ENCODE assay signal across 1 cellular context in genomic region chr17:55742272-55743102, GRCh38.
TF ChIP-seq lines count a peak whose summit lies in the region.

No MANE protein-coding gene starts in this region.

TF ChIP-seq in K562, 482 proteins besides CTCF, POLR2A, EP300 and RAD21 (continued from another document and continues in another):
- TF ChIP-seq, protein P1, sequence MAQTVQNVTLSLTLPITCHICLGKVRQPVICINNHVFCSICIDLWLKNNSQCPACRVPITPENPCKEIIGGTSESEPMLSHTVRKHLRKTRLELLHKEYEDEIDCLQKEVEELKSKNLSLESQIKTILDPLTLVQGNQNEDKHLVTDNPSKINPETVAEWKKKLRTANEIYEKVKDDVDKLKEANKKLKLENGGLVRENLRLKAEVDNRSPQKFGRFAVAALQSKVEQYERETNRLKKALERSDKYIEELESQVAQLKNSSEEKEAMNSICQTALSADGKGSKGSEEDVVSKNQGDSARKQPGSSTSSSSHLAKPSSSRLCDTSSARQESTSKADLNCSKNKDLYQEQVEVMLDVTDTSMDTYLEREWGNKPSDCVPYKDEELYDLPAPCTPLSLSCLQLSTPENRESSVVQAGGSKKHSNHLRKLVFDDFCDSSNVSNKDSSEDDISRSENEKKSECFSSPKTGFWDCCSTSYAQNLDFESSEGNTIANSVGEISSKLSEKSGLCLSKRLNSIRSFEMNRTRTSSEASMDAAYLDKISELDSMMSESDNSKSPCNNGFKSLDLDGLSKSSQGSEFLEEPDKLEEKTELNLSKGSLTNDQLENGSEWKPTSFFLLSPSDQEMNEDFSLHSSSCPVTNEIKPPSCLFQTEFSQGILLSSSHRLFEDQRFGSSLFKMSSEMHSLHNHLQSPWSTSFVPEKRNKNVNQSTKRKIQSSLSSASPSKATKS (CRISPR knock-in tag; IDR thresholded peaks at IDR 0.05): no peak
- TF ChIP-seq ARID3B (CRISPR knock-in tag; IDR thresholded peaks at IDR 0.05; ENCODE audit: borderline replicate concordance) (no peak), CHAMP1 (IDR thresholded peaks at IDR 0.05) (0 out of 2 replicates have a peak, but pooled peaks have one; percentile 20), MAFK (IDR thresholded peaks at IDR 0.05; ENCODE audit: low read length) (0 out of 2 replicates have a peak, but pooled peaks have one; percentile 21), CBX1 (IDR thresholded peaks at IDR 0.05; ENCODE audit: low read depth) (no peak), CCAR2 (IDR thresholded peaks at IDR 0.05; ENCODE audit: low read depth, low read length) (no peak), SAFB (IDR thresholded peaks at IDR 0.05; ENCODE audit: borderline replicate concordance, low read depth, low read length) (no peak), SMAD3 (CRISPR knock-in tag; conservative IDR thresholded peaks at IDR 0.05) (no peak), NFRKB (IDR thresholded peaks at IDR 0.05; ENCODE audit: low read depth) (no peak), MCM2 (IDR thresholded peaks at IDR 0.05; ENCODE audit: low read depth) (no peak), ZBTB33 (CRISPR knock-in tag; IDR thresholded peaks at IDR 0.05) (peak; percentile 45; the same call in 1 of the 2 replicates), RBBP5 (IDR thresholded peaks at IDR 0.05; ENCODE audit: borderline replicate concordance, insufficient read depth, low read length, poor library complexity, severe bottlenecking) (no peak), NCOR1 (IDR thresholded peaks at IDR 0.05) (no peak), ATF3 (IDR thresholded peaks at IDR 0.05) (no peak), ATF3 (CRISPR knock-in tag; conservative IDR thresholded peaks at IDR 0.05) (no peak), HDAC1 (IDR thresholded peaks at IDR 0.05) (0 out of 4 replicates have a peak, but pooled peaks of 1 of the 2 experiments have one; percentile 25), ZBTB2 (IDR thresholded peaks at IDR 0.05) (0 out of 2 replicates have a peak, but pooled peaks have one; percentile 31), CUX1 (CRISPR knock-in tag; IDR thresholded peaks at IDR 0.05) (no peak), KAT2B (IDR thresholded peaks at IDR 0.05; ENCODE audit: low read depth, low read length) (no peak), ARHGAP35 (IDR thresholded peaks at IDR 0.05; ENCODE audit: partially characterized antibody) (no peak), CREB3 (tag; conservative IDR thresholded peaks at IDR 0.05; ENCODE audit: low read depth) (no peak), MEF2D (tag; conservative IDR thresholded peaks at IDR 0.05; ENCODE audit: low read depth) (no peak), BRD9 (IDR thresholded peaks at IDR 0.05; ENCODE audit: low read depth, partially characterized antibody) (peak; percentile 45), ZNF217 (CRISPR knock-in tag; IDR thresholded peaks at IDR 0.05) (no peak), ATF1 (CRISPR knock-in tag; IDR thresholded peaks at IDR 0.05) (no peak), ATF1 (tag; IDR thresholded peaks at IDR 0.05) (0 out of 2 replicates have a peak, but pooled peaks have one; percentile 2), SRSF3 (IDR thresholded peaks at IDR 0.05; ENCODE audit: insufficient read depth, low read length) (no peak), MTA2 (IDR thresholded peaks at IDR 0.05; ENCODE audit: low read depth) (no peak), ATF2 (CRISPR knock-in tag; IDR thresholded peaks at IDR 0.05) (no peak), MAFG (tag; conservative IDR thresholded peaks at IDR 0.05) (peak; percentile 48; the same call in 1 of the 2 replicates), MEIS2 (IDR thresholded peaks at IDR 0.05; ENCODE audit: partially characterized antibody) (no peak), MED1 (CRISPR knock-in tag; IDR thresholded peaks at IDR 0.05; ENCODE audit: borderline replicate concordance) (no peak)
- TF ChIP-seq, protein P2, sequence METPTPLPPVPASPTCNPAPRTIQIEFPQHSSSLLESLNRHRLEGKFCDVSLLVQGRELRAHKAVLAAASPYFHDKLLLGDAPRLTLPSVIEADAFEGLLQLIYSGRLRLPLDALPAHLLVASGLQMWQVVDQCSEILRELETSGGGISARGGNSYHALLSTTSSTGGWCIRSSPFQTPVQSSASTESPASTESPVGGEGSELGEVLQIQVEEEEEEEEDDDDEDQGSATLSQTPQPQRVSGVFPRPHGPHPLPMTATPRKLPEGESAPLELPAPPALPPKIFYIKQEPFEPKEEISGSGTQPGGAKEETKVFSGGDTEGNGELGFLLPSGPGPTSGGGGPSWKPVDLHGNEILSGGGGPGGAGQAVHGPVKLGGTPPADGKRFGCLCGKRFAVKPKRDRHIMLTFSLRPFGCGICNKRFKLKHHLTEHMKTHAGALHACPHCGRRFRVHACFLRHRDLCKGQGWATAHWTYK (CRISPR knock-in tag; IDR thresholded peaks at IDR 0.05): no peak
- TF ChIP-seq, protein P3, sequence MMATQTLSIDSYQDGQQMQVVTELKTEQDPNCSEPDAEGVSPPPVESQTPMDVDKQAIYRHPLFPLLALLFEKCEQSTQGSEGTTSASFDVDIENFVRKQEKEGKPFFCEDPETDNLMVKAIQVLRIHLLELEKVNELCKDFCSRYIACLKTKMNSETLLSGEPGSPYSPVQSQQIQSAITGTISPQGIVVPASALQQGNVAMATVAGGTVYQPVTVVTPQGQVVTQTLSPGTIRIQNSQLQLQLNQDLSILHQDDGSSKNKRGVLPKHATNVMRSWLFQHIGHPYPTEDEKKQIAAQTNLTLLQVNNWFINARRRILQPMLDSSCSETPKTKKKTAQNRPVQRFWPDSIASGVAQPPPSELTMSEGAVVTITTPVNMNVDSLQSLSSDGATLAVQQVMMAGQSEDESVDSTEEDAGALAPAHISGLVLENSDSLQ (IDR thresholded peaks at IDR 0.05): no peak
